7 cellular contexts compared by ENCODE assay signal in genomic region chr15:58770857-58771620, GRCh38. TPM values are rescaled to one million over a fixed set of nuclear protein-coding genes. Genes with fewer than 3 reads are reported as not detected.
DNase-seq lines count a peak whose midpoint lies in the region; ATAC-seq and TF ChIP-seq lines count a peak whose summit lies in the region.

Gene MINDY2 (plus strand): TSS chr15:58771302. CDS start chr15:58771396, 94 bp downstream.

- H3K36me3 ChIP-seq in hepatocyte (replicated peaks; ENCODE audit: insufficient read depth, low read depth), result no peaks in the 10 kb centered on the region

- peak; percentile 64 for ATAC-seq in GM18508 (IDR thresholded peaks at IDR 0.05; ENCODE audit: insufficient read depth, unreplicated experiment)
- ATAC-seq in HG03025 (IDR thresholded peaks at IDR 0.05; ENCODE audit: low FRiP score, unreplicated experiment), result peak; percentile 89

- H3K27me3 ChIP-seq in hepatocyte, result no peaks in the 10 kb centered on the region

- 1% methylated on average over 72 of the region's 75 CpGs for WGBS in hepatocyte (ENCODE audit: low lambda C conversion rate, missing lambda C conversion rate)

- peak within 1 kb of the TSS; percentile 61 for H2AFZ ChIP-seq in hepatocyte

- peak within 1 kb of the TSS; percentile 54 for H3K4me3 ChIP-seq in hepatocyte

- peak; percentile 99 for DNase-seq in NCI-H2081 (lab: John Stamatoyannopoulos, UW)
- peak; percentile 92 for DNase-seq in T1000 (lab: John Stamatoyannopoulos, UW)
- DNase-seq in astrocyte of the hippocampus (ENCODE audit: low read depth, low spot score), result peak; percentile 100
- peak; percentile 100 for DNase-seq in hepatocyte (ENCODE audit: low spot score)
- DNase-seq in renal cortical epithelial cell (ENCODE audit: low read depth), result peak; percentile 95

- H3K27ac ChIP-seq in hepatocyte, result peak within 1 kb of the TSS; percentile 94

- H3K4me1 ChIP-seq in hepatocyte (ENCODE audit: insufficient read depth), result peaks cover 9% of the 10 kb centered on the region

- H3K9me3 ChIP-seq in hepatocyte (ENCODE audit: low read depth), result no peaks in the 10 kb centered on the region

- peak within 1 kb of the TSS; percentile 91 for H3K4me2 ChIP-seq in hepatocyte

- peak; percentile 38 for TF ChIP-seq CTCF in hepatocyte (IDR thresholded peaks at IDR 0.05; ENCODE audit: poor library complexity)

- peaks cover 42% of the 10 kb centered on the region for H3K79me2 ChIP-seq in hepatocyte

- no peaks in the 10 kb centered on the region for H3K9me2 ChIP-seq in hepatocyte (replicated peaks; ENCODE audit: insufficient read depth)

- H4K20me1 ChIP-seq in hepatocyte (ENCODE audit: insufficient read depth, poor library complexity, severe bottlenecking), result peaks cover 11% of the 10 kb centered on the region

RNA-seq across cellular contexts. Expression of gene MINDY2, which starts in this region (rescaled TPM):
- total RNA-seq in hepatocyte, result 17.9 and 19.3 TPM in 2 replicates
- polyA plus RNA-seq in hepatocyte, result 32.3 and 44.2 TPM in 2 replicates
- 26.7 and 48.3 TPM in 2 replicates for total RNA-seq in renal cortical epithelial cell

Comparison
In these comparisons a context has a peak if more than half of its experiments do, and no peak if none do; other contexts are left out.
1. Peak in every context shown above with its lines: DNase-seq, ATAC-seq, H3K4me3 ChIP-seq and H3K27ac ChIP-seq.